In genomic region chr7:107234436-107234835, GRCh38 we compare ENCODE assay signal across 18 cellular contexts.
DNase-seq lines count a peak whose midpoint lies in the region; ATAC-seq and TF ChIP-seq lines count a peak whose summit lies in the region.
"Had no signal": no experiment of that assay in that cellular context is flagged by ENCODE, and none has a peak within 500 bp of the region (broad histone marks: within the 10 kb centered on the region; RNA-seq: fewer than 3 reads in every experiment).

No MANE protein-coding gene starts in this region.

- no peaks in the 10 kb centered on the region for H3K36me3 ChIP-seq in hepatocyte (replicated peaks; ENCODE audit: insufficient read depth, low read depth)
- no peaks in the 10 kb centered on the region for H3K36me3 ChIP-seq in CD4-positive, alpha-beta memory T cell (ENCODE audit: insufficient read depth, low read length)
- H3K36me3 ChIP-seq: adrenal gland, BE2C, thoracic aorta had no signal

- H3K4me2 ChIP-seq in hepatocyte = no peak overlapping the region

- no peak overlapping the region for H2AFZ ChIP-seq in hepatocyte

- ATAC-seq in memory B cell (ENCODE audit: low read depth) = no peak
- ATAC-seq in GM21447 (IDR thresholded peaks at IDR 0.05; ENCODE audit: unreplicated experiment) = no peak

- no peaks in the 10 kb centered on the region for H3K27me3 Mint-ChIP-seq in memory B cell
- no peaks in the 10 kb centered on the region for H3K27me3 Mint-ChIP-seq in CD4-positive, alpha-beta memory T cell

- no peaks in the 10 kb centered on the region for H3K79me2 ChIP-seq in hepatocyte

- peak; percentile 57 for DNase-seq in DMS79 (lab: John Stamatoyannopoulos, UW)
- DNase-seq in LNCaP clone FGC (ENCODE audit: low read depth) = peak; percentile 25
- no peak for DNase-seq in memory B cell (ENCODE audit: low spot score in 2 of 2)
- no peak for DNase-seq in hepatocyte (ENCODE audit: low spot score)
- DNase-seq in CD4-positive, alpha-beta memory T cell = no peak
- DNase-seq in NCI-H1105 (lab: John Stamatoyannopoulos, UW) = no peak
- DNase-seq: activated CD8-positive, alpha-beta memory T cell treated with anti-CD3 and anti-CD28 coated beads for 24 hours; adrenal gland; BE2C; erythroblast; HFFc6; NCI-H1930; NCI-H524 had no signal

- CTCF ChIA-PET in CD4-positive, alpha-beta memory T cell (lab: Charles Lee; ENCODE audit: partially characterized antibody) = no interaction called here

- TF ChIP-seq CTCF in LNCaP clone FGC (IDR thresholded peaks at IDR 0.05; ENCODE audit: control insufficient read depth, extremely low read depth, insufficient read depth) = no peak
- TF ChIP-seq CTCF in hepatocyte (IDR thresholded peaks at IDR 0.05; ENCODE audit: poor library complexity) = no peak

- H3K4me1 Mint-ChIP-seq in memory B cell = peaks cover 12% of the 10 kb centered on the region
- H3K4me1 Mint-ChIP-seq in CD4-positive, alpha-beta memory T cell = no peaks in the 10 kb centered on the region

- no peaks in the 10 kb centered on the region for H3K9me3 ChIP-seq in hepatocyte (ENCODE audit: low read depth)
- H3K9me3 ChIP-seq in CD4-positive, alpha-beta memory T cell (ENCODE audit: control insufficient read depth in 1 of 2, low read length in 2 of 2) = no peaks in the 10 kb centered on the region
- H3K9me3 ChIP-seq: adrenal gland, BE2C, thoracic aorta had no signal

- 78% methylated on average over 3 of the region's 3 CpGs for WGBS in hepatocyte (ENCODE audit: low lambda C conversion rate, missing lambda C conversion rate)

- no peaks in the 10 kb centered on the region for H3K4me1 ChIP-seq in hepatocyte (ENCODE audit: insufficient read depth)
- no peaks in the 10 kb centered on the region for H3K4me1 ChIP-seq in CD4-positive, alpha-beta memory T cell (ENCODE audit: insufficient read depth, low read length)
- H3K4me1 ChIP-seq: adrenal gland, BE2C had no signal

- POLR2A ChIA-PET in CD4-positive, alpha-beta memory T cell (lab: Charles Lee; ENCODE audit: partially characterized antibody) = no interaction called here

- H3K9me3 Mint-ChIP-seq in memory B cell = no peaks in the 10 kb centered on the region
- no peaks in the 10 kb centered on the region for H3K9me3 Mint-ChIP-seq in CD4-positive, alpha-beta memory T cell
- H3K9me3 Mint-ChIP-seq: activated T-helper 2 cell treated with anti-CD3 and anti-CD28 coated beads, Interferon-gamma antibody, Interleukin-2, Interleukin-4, amounts not matched to agents 10 μg/mL and 5 μg/mL and 100 μg/mL, durations not matched to agents 14 hours and 24 hours and 36 hours; HFFc6 had no signal

- no peak overlapping the region for H3K4me3 Mint-ChIP-seq in memory B cell
- no peak overlapping the region for H3K4me3 Mint-ChIP-seq in CD4-positive, alpha-beta memory T cell
- H3K4me3 Mint-ChIP-seq: HFFc6 had no signal

- H3K9me2 ChIP-seq in hepatocyte (replicated peaks; ENCODE audit: insufficient read depth) = no peaks in the 10 kb centered on the region

- H3K27ac ChIP-seq in cingulate gyrus (ENCODE audit: low read depth, low read length) (peak overlapping the region; percentile 80), hepatocyte (no peak overlapping the region)
- H3K27ac ChIP-seq in CD4-positive, alpha-beta memory T cell (ENCODE audit: low read depth, low read length) = no peak overlapping the region
- H3K27ac ChIP-seq: adrenal gland, coronary artery, thoracic aorta had no signal

- intact Hi-C loops in CD4-positive, alpha-beta memory T cell (cut with micrococcal nuclease) = no loop called here

- H3K4me3 ChIP-seq in LNCaP clone FGC (ENCODE audit: low read depth, low read length) = no peak overlapping the region; the same call in 1 of the 2 replicates
- no peak overlapping the region for H3K4me3 ChIP-seq in hepatocyte
- H3K4me3 ChIP-seq in CD4-positive, alpha-beta memory T cell (ENCODE audit: low read length in 2 of 2) = no peak overlapping the region
- H3K4me3 ChIP-seq: adrenal gland, coronary artery, thoracic aorta had no signal

- H3K36me3 Mint-ChIP-seq in memory B cell = peaks cover 18% of the 10 kb centered on the region
- peaks cover 19 to 45% of the 10 kb centered on the region in 2 donors for H3K36me3 Mint-ChIP-seq in CD4-positive, alpha-beta memory T cell

- no peaks in the 10 kb centered on the region for H4K20me1 ChIP-seq in hepatocyte (ENCODE audit: insufficient read depth, poor library complexity, severe bottlenecking)

- no peaks in the 10 kb centered on the region for H3K27me3 ChIP-seq in hepatocyte
- H3K27me3 ChIP-seq in CD4-positive, alpha-beta memory T cell (ENCODE audit: insufficient read depth, low read length) = no peaks in the 10 kb centered on the region
- H3K27me3 ChIP-seq: adrenal gland, BE2C had no signal

- peak overlapping the region; percentile 39 for H3K27ac Mint-ChIP-seq in memory B cell
- H3K27ac Mint-ChIP-seq in CD4-positive, alpha-beta memory T cell = no peak overlapping the region
- H3K27ac Mint-ChIP-seq: activated T-helper 2 cell treated with anti-CD3 and anti-CD28 coated beads, Interferon-gamma antibody, Interleukin-2, Interleukin-4, amounts not matched to agents 10 μg/mL and 5 μg/mL and 100 μg/mL, durations not matched to agents 14 hours and 24 hours and 36 hours; HFFc6 had no signal

Comparison
In these comparisons a context has a peak if more than half of its experiments do, and no peak if none do; other contexts are left out.
1. DNase-seq: peak in DMS79 (single experiment) and LNCaP clone FGC (single experiment); none in memory B cell (0 of 2), hepatocyte (single experiment), CD4-positive, alpha-beta memory T cell (0 of 5) and NCI-H1105 (single experiment).